Comparison of ENCODE assay signal across 8 cellular contexts in the genomic region with DNA sequence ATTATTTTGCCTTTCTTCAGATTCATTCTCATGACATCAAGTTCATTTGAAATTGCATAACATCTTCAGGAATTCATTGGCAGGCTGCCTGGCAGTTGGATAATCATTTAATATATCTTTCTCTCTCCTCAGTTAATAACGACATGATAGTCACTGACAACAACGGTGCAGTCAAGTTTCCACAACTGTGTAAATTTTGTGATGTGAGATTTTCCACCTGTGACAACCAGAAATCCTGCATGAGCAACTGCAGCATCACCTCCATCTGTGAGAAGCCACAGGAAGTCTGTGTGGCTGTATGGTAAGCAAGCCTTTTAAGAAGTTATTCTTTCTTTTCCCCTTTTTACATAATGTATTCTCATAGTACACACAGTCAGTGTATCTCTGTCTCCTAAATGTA. TPM values are rescaled to one million over a fixed set of nuclear protein-coding genes. Genes with fewer than 3 reads are reported as not detected.
DNase-seq lines count a peak whose midpoint lies in the region; ATAC-seq and TF ChIP-seq lines count a peak whose summit lies in the region.

No MANE protein-coding gene starts in this region.

- peak; percentile 85 for DNase-seq in AG10803 (ENCODE audit: low read depth)
- DNase-seq in activated CD4-positive, alpha-beta T cell treated with anti-CD3 and anti-CD28 coated beads, Interleukin-2, amount 50 U/mL, for 4 hours = peak; percentile 46 to 57
- peak; percentile 81 for DNase-seq in fibroblast of villous mesenchyme (ENCODE audit: low read depth)
- DNase-seq in stimulated activated CD4-positive, alpha-beta T cell treated with anti-CD3 and anti-CD28 coated beads, Interleukin-4, amount 100 ng/mL, for 24 hours = peak; percentile 76
- no peak for DNase-seq in anterior cingulate cortex (lab: John Stamatoyannopoulos, UW)
- no peak for DNase-seq in NCI-H2081 treated with DMSO at 0.1 percent for 48 hours (lab: John Stamatoyannopoulos, UW)

- no peak overlapping the region for H3K4me3 ChIP-seq in AG10803 (ENCODE audit: low read length)
- H3K4me3 ChIP-seq in fibroblast of villous mesenchyme (ENCODE audit: low read depth, low read length) = no peak overlapping the region

- ATAC-seq in GM19395 (IDR thresholded peaks at IDR 0.05; ENCODE audit: unreplicated experiment) = peak; percentile 60
- ATAC-seq in HG03457 (IDR thresholded peaks at IDR 0.05; ENCODE audit: unreplicated experiment) = peak; percentile 64

- no peak for TF ChIP-seq CTCF in AG10803 (conservative IDR thresholded peaks at IDR 0.05; ENCODE audit: low read length)
- TF ChIP-seq CTCF in fibroblast of villous mesenchyme (IDR thresholded peaks at IDR 0.05; ENCODE audit: insufficient read depth, low read depth, low read length) = no peak

RNA-seq across cellular contexts. Expression of a gene that starts 38.2 kb away (rescaled TPM):
- total RNA-seq in fibroblast of villous mesenchyme = 34.8 and 37.1 TPM in 2 replicates

Comparison
In these comparisons a context has a peak if more than half of its experiments do, and no peak if none do; other contexts are left out.
1. DNase-seq: peak in AG10803 (single experiment), activated CD4-positive, alpha-beta T cell treated with anti-CD3 and anti-CD28 coated beads, Interleukin-2, amount 50 U/mL, for 4 hours (2 of 2), fibroblast of villous mesenchyme (single experiment) and stimulated activated CD4-positive, alpha-beta T cell treated with anti-CD3 and anti-CD28 coated beads, Interleukin-4, amount 100 ng/mL, for 24 hours (single experiment); none in anterior cingulate cortex (0 of 58) and NCI-H2081 treated with DMSO at 0.1 percent for 48 hours (single experiment).